Comparison of ENCODE assay signal across 30 cellular contexts in the genomic region with DNA sequence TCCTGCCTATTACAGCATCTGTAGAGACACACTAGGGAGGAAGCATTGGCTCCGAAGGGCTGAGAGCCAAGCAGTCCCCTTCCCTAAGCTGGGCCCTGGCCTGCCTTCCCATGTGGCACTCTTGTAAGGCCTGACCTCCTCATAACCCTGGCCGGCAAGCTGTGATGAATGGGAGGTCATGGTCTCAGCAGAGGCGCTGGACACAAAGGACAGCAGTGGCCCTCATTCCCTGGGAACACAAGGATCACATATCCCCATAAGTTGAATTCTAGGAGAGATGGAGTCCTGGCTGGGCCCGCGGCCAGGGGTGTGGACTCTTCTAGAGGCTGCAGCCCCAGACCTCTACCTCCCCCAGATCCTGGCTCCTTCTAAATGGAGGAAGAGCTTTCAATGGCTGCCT.
"Had no signal": no experiment of that assay in that cellular context is flagged by ENCODE, and none has a peak within 500 bp of the region (broad histone marks: within the 10 kb centered on the region; RNA-seq: fewer than 3 reads in every experiment).

No MANE protein-coding gene starts in this region.

- H3K4me2 ChIP-seq: KMS-11 had no signal

- H3K9me3 ChIP-seq: ascending aorta had no signal

- DNase-seq: activated B cell treated with CpG ODN at 0.5 μM for 24 hours; activated CD4-positive, alpha-beta memory T cell treated with anti-CD3 and anti-CD28 coated beads, Interleukin-2, amount 10 ng/mL, durations not matched to agents 7 days and 5 days; activated CD4-positive, alpha-beta T cell treated with anti-CD3 and anti-CD28 coated beads for 1 hour; activated CD4-positive, alpha-beta T cell treated with anti-CD3 and anti-CD28 coated beads for 48 hours; activated gamma-delta T cell; activated naive CD4-positive, alpha-beta T cell treated with Interleukin-2 at 50 U/mL for 16 hours; activated naive CD8-positive, alpha-beta T cell treated with anti-CD3 and anti-CD28 coated beads, Interleukin-2, amount 10 ng/mL, durations not matched to agents 7 days and 5 days; activated T-cell treated with anti-CD3 and anti-CD28 coated beads, Interleukin-2, amount 50 U/mL, for 24 hours; amygdala; MM.1S; MV-4-11; NCI-H1092; NCI-H1436 treated with DMSO at 0.1 percent for 48 hours; NCI-H1694 treated with DMSO at 0.1 percent for 48 hours; NCI-H2029; NCI-H510A; NCI-H526; NCI-H748 treated with DMSO at 0.1 percent for 48 hours; NK-92 treated with Interleukin-12 subunit alpha and Interleukin-12 subunit beta, amount 100 ng/mL, for 24 hours; PC-3; Right ventricle myocardium superior; SW 1271; T-helper 1 cell; T-helper 2 cell; T-helper 9 cell had no signal

- H3K27me3 Mint-ChIP-seq: activated B cell treated with CpG ODN at 0.5 μM for 24 hours; activated CD4-positive, alpha-beta memory T cell treated with anti-CD3 and anti-CD28 coated beads, Interleukin-2, amount 10 ng/mL, durations not matched to agents 7 days and 5 days; activated naive CD4-positive, alpha-beta T cell treated with anti-CD3 and anti-CD28 coated beads, Interleukin-2, amount 50 U/mL, for 24 hours; activated naive CD8-positive, alpha-beta T cell treated with anti-CD3 and anti-CD28 coated beads, Interleukin-2, amount 10 ng/mL, durations not matched to agents 7 days and 5 days had no signal

- H3K36me3 ChIP-seq: ascending aorta had no signal

- H3K27me3 ChIP-seq: ascending aorta had no signal

- H3K4me1 Mint-ChIP-seq: activated B cell treated with CpG ODN at 0.5 μM for 24 hours; activated CD4-positive, alpha-beta memory T cell treated with anti-CD3 and anti-CD28 coated beads, Interleukin-2, amount 10 ng/mL, durations not matched to agents 7 days and 5 days; activated naive CD4-positive, alpha-beta T cell treated with anti-CD3 and anti-CD28 coated beads, Interleukin-2, amount 50 U/mL, for 24 hours; activated naive CD8-positive, alpha-beta T cell treated with anti-CD3 and anti-CD28 coated beads, Interleukin-2, amount 10 ng/mL, durations not matched to agents 7 days and 5 days had no signal

- H3K4me3 Mint-ChIP-seq: activated B cell treated with CpG ODN at 0.5 μM for 24 hours; activated CD4-positive, alpha-beta memory T cell treated with anti-CD3 and anti-CD28 coated beads, Interleukin-2, amount 10 ng/mL, durations not matched to agents 7 days and 5 days; activated naive CD4-positive, alpha-beta T cell treated with anti-CD3 and anti-CD28 coated beads, Interleukin-2, amount 50 U/mL, for 24 hours; activated naive CD8-positive, alpha-beta T cell treated with anti-CD3 and anti-CD28 coated beads, Interleukin-2, amount 10 ng/mL, durations not matched to agents 7 days and 5 days; activated T-cell treated with anti-CD3 and anti-CD28 coated beads, Interleukin-2, amount 50 U/mL, for 24 hours had no signal

- H3K4me1 ChIP-seq: ascending aorta had no signal

- ATAC-seq: PC-3 had no signal

- H3K27ac ChIP-seq: ascending aorta, KMS-11, VCaP had no signal

- H3K9me3 Mint-ChIP-seq: activated B cell treated with CpG ODN at 0.5 μM for 24 hours; activated CD4-positive, alpha-beta memory T cell treated with anti-CD3 and anti-CD28 coated beads, Interleukin-2, amount 10 ng/mL, durations not matched to agents 7 days and 5 days; activated naive CD4-positive, alpha-beta T cell treated with anti-CD3 and anti-CD28 coated beads, Interleukin-2, amount 50 U/mL, for 24 hours; activated naive CD8-positive, alpha-beta T cell treated with anti-CD3 and anti-CD28 coated beads, Interleukin-2, amount 10 ng/mL, durations not matched to agents 7 days and 5 days; activated T-helper 2 cell treated with anti-CD3 and anti-CD28 coated beads, Interferon-gamma antibody, Interleukin-2, Interleukin-4, amounts not matched to agents 10 μg/mL and 5 μg/mL and 100 μg/mL, durations not matched to agents 14 hours and 24 hours and 36 hours had no signal

- H3K4me3 ChIP-seq: ascending aorta had no signal

- H3K27ac Mint-ChIP-seq: activated B cell treated with CpG ODN at 0.5 μM for 24 hours; activated CD4-positive, alpha-beta memory T cell treated with anti-CD3 and anti-CD28 coated beads, Interleukin-2, amount 10 ng/mL, durations not matched to agents 7 days and 5 days; activated naive CD4-positive, alpha-beta T cell treated with anti-CD3 and anti-CD28 coated beads, Interleukin-2, amount 50 U/mL, for 24 hours; activated naive CD8-positive, alpha-beta T cell treated with anti-CD3 and anti-CD28 coated beads, Interleukin-2, amount 10 ng/mL, durations not matched to agents 7 days and 5 days; activated T-cell treated with anti-CD3 and anti-CD28 coated beads, Interleukin-2, amount 50 U/mL, for 24 hours; activated T-helper 2 cell treated with anti-CD3 and anti-CD28 coated beads, Interferon-gamma antibody, Interleukin-2, Interleukin-4, amounts not matched to agents 10 μg/mL and 5 μg/mL and 100 μg/mL, durations not matched to agents 14 hours and 24 hours and 36 hours had no signal

- H3K36me3 Mint-ChIP-seq: activated naive CD4-positive, alpha-beta T cell treated with anti-CD3 and anti-CD28 coated beads, Interleukin-2, amount 50 U/mL, for 24 hours; activated naive CD8-positive, alpha-beta T cell treated with anti-CD3 and anti-CD28 coated beads, Interleukin-2, amount 10 ng/mL, durations not matched to agents 7 days and 5 days had no signal
